ENCODE assay signal across 1 cellular context in the genomic region with DNA sequence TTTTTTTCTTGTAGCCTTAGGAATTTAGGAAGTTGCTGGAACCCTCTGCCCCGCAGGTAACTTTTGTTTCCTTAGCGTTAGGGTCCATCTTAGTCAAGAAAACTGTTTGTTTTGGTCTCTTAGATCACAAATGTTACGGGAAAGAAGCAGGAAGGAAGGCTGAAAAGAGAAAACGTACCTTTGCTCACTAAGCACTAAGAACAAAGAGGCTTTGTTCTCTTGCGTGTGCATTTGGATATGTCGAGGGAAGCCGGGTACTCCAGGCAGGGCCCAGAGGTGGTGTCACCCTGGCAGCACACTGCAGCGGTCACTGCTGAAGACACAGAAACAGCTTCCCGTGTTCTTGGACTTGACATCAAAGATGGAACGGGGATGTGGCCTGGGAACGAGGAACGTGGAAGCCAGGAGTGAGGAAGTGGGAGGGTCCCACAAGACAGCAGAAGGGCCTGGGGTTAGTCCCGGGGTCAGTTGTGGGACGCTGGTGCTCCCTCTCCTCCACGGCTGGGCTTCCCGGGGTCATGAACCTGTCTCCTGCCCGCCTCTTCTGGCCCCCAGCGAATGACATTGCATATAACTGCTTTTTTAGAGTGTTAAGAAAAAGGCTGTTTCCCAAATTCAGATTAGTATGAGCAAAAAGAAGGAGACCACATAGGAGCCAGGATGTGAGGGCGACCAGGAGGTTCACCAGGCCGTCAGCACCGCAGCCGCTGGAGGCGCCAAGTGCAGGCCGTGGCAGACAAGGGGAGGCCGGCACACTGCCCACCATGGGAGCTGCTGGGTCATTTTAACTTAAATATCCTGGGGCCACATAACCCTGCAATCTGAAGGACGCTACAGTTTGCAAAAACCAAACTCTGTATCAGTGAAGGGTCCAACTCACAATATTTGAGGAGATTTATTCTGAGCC.
TF ChIP-seq lines count a peak whose summit lies in the region.

No MANE protein-coding gene starts in this region.

TF ChIP-seq in HepG2, 621 proteins besides CTCF, POLR2A, EP300 and RAD21 (continued from another document and continues in another):
- TF ChIP-seq, protein P1, sequence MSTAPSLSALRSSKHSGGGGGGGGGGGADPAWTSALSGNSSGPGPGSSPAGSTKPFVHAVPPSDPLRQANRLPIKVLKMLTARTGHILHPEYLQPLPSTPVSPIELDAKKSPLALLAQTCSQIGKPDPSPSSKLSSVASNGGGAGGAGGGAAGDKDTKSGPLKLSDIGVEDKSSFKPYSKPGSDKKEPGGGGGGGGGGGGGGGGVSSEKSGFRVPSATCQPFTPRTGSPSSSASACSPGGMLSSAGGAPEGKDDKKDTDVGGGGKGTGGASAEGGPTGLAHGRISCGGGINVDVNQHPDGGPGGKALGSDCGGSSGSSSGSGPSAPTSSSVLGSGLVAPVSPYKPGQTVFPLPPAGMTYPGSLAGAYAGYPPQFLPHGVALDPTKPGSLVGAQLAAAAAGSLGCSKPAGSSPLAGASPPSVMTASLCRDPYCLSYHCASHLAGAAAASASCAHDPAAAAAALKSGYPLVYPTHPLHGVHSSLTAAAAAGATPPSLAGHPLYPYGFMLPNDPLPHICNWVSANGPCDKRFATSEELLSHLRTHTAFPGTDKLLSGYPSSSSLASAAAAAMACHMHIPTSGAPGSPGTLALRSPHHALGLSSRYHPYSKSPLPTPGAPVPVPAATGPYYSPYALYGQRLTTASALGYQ (CRISPR knock-in tag; IDR thresholded peaks at IDR 0.05) = peak; percentile 74; the same call in 1 of the 2 replicates
- TF ChIP-seq HMGA1 (CRISPR knock-in tag; conservative IDR thresholded peaks at IDR 0.05) = no peak
- TF ChIP-seq ZNF138 (CRISPR knock-in tag; IDR thresholded peaks at IDR 0.05; ENCODE audit: low read depth) = no peak
- no peak for TF ChIP-seq ZNF761 (CRISPR knock-in tag; conservative IDR thresholded peaks at IDR 0.05)
- no peak for TF ChIP-seq NR3C1 (CRISPR knock-in tag; IDR thresholded peaks at IDR 0.05)
- no peak for TF ChIP-seq ZNF501 (CRISPR knock-in tag; IDR thresholded peaks at IDR 0.05)
- no peak for TF ChIP-seq KLF9 (CRISPR knock-in tag; IDR thresholded peaks at IDR 0.05; ENCODE audit: low read depth)
- peak; percentile 88 for TF ChIP-seq NCOA2 (CRISPR knock-in tag; IDR thresholded peaks at IDR 0.05)
- TF ChIP-seq ZNF101 (CRISPR knock-in tag; IDR thresholded peaks at IDR 0.05; ENCODE audit: borderline replicate concordance, low read depth) = no peak
- peak; percentile 45; the same call in 1 of the 2 replicates for TF ChIP-seq HMG20A (CRISPR knock-in tag; IDR thresholded peaks at IDR 0.05; ENCODE audit: borderline replicate concordance)
- TF ChIP-seq THAP11 (CRISPR knock-in tag; IDR thresholded peaks at IDR 0.05) = peak; percentile 64
- no peak; the same call in 1 of the 2 replicates for TF ChIP-seq FOXK1 (CRISPR knock-in tag; IDR thresholded peaks at IDR 0.05; ENCODE audit: borderline replicate concordance, low read depth)
- no peak for TF ChIP-seq ETV6 (CRISPR knock-in tag; conservative IDR thresholded peaks at IDR 0.05)
- no peak for TF ChIP-seq NAIF1 (CRISPR knock-in tag; IDR thresholded peaks at IDR 0.05; ENCODE audit: borderline replicate concordance)
- no peak for TF ChIP-seq ZNF543 (CRISPR knock-in tag; IDR thresholded peaks at IDR 0.05)
- TF ChIP-seq, protein P2, sequence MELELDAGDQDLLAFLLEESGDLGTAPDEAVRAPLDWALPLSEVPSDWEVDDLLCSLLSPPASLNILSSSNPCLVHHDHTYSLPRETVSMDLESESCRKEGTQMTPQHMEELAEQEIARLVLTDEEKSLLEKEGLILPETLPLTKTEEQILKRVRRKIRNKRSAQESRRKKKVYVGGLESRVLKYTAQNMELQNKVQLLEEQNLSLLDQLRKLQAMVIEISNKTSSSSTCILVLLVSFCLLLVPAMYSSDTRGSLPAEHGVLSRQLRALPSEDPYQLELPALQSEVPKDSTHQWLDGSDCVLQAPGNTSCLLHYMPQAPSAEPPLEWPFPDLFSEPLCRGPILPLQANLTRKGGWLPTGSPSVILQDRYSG (CRISPR knock-in tag; IDR thresholded peaks at IDR 0.05) = no peak
- TF ChIP-seq, protein P3, sequence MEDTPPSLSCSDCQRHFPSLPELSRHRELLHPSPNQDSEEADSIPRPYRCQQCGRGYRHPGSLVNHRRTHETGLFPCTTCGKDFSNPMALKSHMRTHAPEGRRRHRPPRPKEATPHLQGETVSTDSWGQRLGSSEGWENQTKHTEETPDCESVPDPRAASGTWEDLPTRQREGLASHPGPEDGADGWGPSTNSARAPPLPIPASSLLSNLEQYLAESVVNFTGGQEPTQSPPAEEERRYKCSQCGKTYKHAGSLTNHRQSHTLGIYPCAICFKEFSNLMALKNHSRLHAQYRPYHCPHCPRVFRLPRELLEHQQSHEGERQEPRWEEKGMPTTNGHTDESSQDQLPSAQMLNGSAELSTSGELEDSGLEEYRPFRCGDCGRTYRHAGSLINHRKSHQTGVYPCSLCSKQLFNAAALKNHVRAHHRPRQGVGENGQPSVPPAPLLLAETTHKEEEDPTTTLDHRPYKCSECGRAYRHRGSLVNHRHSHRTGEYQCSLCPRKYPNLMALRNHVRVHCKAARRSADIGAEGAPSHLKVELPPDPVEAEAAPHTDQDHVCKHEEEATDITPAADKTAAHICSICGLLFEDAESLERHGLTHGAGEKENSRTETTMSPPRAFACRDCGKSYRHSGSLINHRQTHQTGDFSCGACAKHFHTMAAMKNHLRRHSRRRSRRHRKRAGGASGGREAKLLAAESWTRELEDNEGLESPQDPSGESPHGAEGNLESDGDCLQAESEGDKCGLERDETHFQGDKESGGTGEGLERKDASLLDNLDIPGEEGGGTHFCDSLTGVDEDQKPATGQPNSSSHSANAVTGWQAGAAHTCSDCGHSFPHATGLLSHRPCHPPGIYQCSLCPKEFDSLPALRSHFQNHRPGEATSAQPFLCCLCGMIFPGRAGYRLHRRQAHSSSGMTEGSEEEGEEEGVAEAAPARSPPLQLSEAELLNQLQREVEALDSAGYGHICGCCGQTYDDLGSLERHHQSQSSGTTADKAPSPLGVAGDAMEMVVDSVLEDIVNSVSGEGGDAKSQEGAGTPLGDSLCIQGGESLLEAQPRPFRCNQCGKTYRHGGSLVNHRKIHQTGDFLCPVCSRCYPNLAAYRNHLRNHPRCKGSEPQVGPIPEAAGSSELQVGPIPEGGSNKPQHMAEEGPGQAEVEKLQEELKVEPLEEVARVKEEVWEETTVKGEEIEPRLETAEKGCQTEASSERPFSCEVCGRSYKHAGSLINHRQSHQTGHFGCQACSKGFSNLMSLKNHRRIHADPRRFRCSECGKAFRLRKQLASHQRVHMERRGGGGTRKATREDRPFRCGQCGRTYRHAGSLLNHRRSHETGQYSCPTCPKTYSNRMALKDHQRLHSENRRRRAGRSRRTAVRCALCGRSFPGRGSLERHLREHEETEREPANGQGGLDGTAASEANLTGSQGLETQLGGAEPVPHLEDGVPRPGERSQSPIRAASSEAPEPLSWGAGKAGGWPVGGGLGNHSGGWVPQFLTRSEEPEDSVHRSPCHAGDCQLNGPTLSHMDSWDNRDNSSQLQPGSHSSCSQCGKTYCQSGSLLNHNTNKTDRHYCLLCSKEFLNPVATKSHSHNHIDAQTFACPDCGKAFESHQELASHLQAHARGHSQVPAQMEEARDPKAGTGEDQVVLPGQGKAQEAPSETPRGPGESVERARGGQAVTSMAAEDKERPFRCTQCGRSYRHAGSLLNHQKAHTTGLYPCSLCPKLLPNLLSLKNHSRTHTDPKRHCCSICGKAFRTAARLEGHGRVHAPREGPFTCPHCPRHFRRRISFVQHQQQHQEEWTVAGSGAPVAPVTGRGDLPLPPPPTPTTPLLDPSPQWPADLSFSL (CRISPR knock-in tag; IDR thresholded peaks at IDR 0.05) = no peak
- no peak for TF ChIP-seq ZNF766 (CRISPR knock-in tag; IDR thresholded peaks at IDR 0.05; ENCODE audit: borderline replicate concordance)
- TF ChIP-seq ISL2 (CRISPR knock-in tag; IDR thresholded peaks at IDR 0.05) = 0 out of 2 replicates have a peak, but pooled peaks have one; percentile 54
- TF ChIP-seq, protein P4, sequence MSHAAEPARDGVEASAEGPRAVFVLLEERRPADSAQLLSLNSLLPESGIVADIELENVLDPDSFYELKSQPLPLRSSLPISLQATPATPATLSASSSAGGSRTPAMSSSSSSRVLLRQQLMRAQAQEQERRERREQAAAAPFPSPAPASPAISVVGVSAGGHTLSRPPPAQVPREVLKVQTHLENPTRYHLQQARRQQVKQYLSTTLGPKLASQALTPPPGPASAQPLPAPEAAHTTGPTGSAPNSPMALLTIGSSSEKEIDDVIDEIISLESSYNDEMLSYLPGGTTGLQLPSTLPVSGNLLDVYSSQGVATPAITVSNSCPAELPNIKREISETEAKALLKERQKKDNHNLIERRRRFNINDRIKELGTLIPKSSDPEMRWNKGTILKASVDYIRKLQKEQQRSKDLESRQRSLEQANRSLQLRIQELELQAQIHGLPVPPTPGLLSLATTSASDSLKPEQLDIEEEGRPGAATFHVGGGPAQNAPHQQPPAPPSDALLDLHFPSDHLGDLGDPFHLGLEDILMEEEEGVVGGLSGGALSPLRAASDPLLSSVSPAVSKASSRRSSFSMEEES (CRISPR knock-in tag; IDR thresholded peaks at IDR 0.05) = no peak
- no peak for TF ChIP-seq RBM39 (IDR thresholded peaks at IDR 0.05; ENCODE audit: low read depth, low read length, poor library complexity, severe bottlenecking)
- no peak for TF ChIP-seq ASH2L (IDR thresholded peaks at IDR 0.05; ENCODE audit: insufficient read length, low read depth, low read length)
- TF ChIP-seq STAT5B (CRISPR knock-in tag; IDR thresholded peaks at IDR 0.05) = no peak
- TF ChIP-seq, protein P5, sequence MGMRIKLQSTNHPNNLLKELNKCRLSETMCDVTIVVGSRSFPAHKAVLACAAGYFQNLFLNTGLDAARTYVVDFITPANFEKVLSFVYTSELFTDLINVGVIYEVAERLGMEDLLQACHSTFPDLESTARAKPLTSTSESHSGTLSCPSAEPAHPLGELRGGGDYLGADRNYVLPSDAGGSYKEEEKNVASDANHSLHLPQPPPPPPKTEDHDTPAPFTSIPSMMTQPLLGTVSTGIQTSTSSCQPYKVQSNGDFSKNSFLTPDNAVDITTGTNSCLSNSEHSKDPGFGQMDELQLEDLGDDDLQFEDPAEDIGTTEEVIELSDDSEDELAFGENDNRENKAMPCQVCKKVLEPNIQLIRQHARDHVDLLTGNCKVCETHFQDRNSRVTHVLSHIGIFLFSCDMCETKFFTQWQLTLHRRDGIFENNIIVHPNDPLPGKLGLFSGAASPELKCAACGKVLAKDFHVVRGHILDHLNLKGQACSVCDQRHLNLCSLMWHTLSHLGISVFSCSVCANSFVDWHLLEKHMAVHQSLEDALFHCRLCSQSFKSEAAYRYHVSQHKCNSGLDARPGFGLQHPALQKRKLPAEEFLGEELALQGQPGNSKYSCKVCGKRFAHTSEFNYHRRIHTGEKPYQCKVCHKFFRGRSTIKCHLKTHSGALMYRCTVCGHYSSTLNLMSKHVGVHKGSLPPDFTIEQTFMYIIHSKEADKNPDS (CRISPR knock-in tag; IDR thresholded peaks at IDR 0.05) = no peak
- TF ChIP-seq, protein P6, sequence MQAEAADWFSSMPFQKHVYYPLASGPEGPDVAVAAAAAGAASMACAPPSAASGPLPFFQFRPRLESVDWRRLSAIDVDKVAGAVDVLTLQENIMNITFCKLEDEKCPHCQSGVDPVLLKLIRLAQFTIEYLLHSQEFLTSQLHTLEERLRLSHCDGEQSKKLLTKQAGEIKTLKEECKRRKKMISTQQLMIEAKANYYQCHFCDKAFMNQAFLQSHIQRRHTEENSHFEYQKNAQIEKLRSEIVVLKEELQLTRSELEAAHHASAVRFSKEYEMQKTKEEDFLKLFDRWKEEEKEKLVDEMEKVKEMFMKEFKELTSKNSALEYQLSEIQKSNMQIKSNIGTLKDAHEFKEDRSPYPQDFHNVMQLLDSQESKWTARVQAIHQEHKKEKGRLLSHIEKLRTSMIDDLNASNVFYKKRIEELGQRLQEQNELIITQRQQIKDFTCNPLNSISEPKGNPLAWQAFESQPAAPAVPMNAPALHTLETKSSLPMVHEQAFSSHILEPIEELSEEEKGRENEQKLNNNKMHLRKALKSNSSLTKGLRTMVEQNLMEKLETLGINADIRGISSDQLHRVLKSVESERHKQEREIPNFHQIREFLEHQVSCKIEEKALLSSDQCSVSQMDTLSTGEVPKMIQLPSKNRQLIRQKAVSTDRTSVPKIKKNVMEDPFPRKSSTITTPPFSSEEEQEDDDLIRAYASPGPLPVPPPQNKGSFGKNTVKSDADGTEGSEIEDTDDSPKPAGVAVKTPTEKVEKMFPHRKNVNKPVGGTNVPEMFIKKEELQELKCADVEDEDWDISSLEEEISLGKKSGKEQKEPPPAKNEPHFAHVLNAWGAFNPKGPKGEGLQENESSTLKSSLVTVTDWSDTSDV (CRISPR knock-in tag; IDR thresholded peaks at IDR 0.05) = no peak
- TF ChIP-seq ZNF337 (CRISPR knock-in tag; IDR thresholded peaks at IDR 0.05; ENCODE audit: borderline replicate concordance, low read depth) = 0 out of 2 replicates have a peak, but pooled peaks have one; percentile 20
- no peak for TF ChIP-seq EED (CRISPR knock-in tag; IDR thresholded peaks at IDR 0.05)
- no peak for TF ChIP-seq TP53 (CRISPR knock-in tag; conservative IDR thresholded peaks at IDR 0.05)
- no peak for TF ChIP-seq TCF12 (IDR thresholded peaks at IDR 0.05)
- no peak for TF ChIP-seq TCF12 (CRISPR knock-in tag; IDR thresholded peaks at IDR 0.05)
- TF ChIP-seq SMC3 (IDR thresholded peaks at IDR 0.05; ENCODE audit: low read length) = no peak
- TF ChIP-seq, protein P7, sequence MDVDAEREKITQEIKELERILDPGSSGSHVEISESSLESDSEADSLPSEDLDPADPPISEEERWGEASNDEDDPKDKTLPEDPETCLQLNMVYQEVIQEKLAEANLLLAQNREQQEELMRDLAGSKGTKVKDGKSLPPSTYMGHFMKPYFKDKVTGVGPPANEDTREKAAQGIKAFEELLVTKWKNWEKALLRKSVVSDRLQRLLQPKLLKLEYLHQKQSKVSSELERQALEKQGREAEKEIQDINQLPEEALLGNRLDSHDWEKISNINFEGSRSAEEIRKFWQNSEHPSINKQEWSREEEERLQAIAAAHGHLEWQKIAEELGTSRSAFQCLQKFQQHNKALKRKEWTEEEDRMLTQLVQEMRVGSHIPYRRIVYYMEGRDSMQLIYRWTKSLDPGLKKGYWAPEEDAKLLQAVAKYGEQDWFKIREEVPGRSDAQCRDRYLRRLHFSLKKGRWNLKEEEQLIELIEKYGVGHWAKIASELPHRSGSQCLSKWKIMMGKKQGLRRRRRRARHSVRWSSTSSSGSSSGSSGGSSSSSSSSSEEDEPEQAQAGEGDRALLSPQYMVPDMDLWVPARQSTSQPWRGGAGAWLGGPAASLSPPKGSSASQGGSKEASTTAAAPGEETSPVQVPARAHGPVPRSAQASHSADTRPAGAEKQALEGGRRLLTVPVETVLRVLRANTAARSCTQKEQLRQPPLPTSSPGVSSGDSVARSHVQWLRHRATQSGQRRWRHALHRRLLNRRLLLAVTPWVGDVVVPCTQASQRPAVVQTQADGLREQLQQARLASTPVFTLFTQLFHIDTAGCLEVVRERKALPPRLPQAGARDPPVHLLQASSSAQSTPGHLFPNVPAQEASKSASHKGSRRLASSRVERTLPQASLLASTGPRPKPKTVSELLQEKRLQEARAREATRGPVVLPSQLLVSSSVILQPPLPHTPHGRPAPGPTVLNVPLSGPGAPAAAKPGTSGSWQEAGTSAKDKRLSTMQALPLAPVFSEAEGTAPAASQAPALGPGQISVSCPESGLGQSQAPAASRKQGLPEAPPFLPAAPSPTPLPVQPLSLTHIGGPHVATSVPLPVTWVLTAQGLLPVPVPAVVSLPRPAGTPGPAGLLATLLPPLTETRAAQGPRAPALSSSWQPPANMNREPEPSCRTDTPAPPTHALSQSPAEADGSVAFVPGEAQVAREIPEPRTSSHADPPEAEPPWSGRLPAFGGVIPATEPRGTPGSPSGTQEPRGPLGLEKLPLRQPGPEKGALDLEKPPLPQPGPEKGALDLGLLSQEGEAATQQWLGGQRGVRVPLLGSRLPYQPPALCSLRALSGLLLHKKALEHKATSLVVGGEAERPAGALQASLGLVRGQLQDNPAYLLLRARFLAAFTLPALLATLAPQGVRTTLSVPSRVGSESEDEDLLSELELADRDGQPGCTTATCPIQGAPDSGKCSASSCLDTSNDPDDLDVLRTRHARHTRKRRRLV (CRISPR knock-in tag; IDR thresholded peaks at IDR 0.05) = no peak
- TF ChIP-seq SNAPC2 (CRISPR knock-in tag; IDR thresholded peaks at IDR 0.05) = no peak
- TF ChIP-seq GTF2F1 (IDR thresholded peaks at IDR 0.05; ENCODE audit: low read length) = no peak
- TF ChIP-seq ZNF709 (CRISPR knock-in tag; IDR thresholded peaks at IDR 0.05) = no peak
